Comparison of ENCODE assay signal across 17 cellular contexts in the genomic region with DNA sequence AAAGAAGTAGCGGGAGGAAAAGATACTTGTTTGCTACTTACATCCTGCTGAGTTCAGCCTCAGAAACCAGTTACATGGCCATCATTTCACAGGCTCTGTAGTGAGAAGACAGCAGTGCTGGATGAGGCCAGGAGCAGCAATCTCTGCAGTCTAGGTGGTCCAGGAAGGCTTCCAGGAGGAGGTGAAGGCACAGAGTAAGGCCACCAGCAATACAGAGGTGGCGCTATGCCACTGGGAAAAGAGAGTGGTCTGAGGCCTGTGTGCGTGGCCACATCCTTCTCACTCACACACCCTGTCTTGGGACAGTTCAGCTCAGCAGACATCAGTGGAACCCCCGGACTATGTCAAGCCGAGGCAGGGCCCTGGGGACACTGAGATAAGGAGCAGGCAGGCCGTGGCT.
"Had no signal": no experiment of that assay in that cellular context is flagged by ENCODE, and none has a peak within 500 bp of the region (broad histone marks: within the 10 kb centered on the region; RNA-seq: fewer than 3 reads in every experiment).

No MANE protein-coding gene starts in this region.

- H3K27me3 Mint-ChIP-seq: activated CD8-positive, alpha-beta memory T cell treated with anti-CD3 and anti-CD28 coated beads, Interleukin-2, amount 10 ng/mL, durations not matched to agents 7 days and 5 days; activated naive CD4-positive, alpha-beta T cell treated with anti-CD3 and anti-CD28 coated beads, Interleukin-2, amount 50 U/mL, for 24 hours; activated T-cell treated with anti-CD3 and anti-CD28 coated beads, Interleukin-2, amount 50 U/mL, for 24 hours; naive thymus-derived CD8-positive, alpha-beta T cell had no signal

- H3K4me3 Mint-ChIP-seq: activated CD8-positive, alpha-beta memory T cell treated with anti-CD3 and anti-CD28 coated beads, Interleukin-2, amount 10 ng/mL, durations not matched to agents 7 days and 5 days; activated naive CD4-positive, alpha-beta T cell treated with anti-CD3 and anti-CD28 coated beads, Interleukin-2, amount 50 U/mL, for 24 hours; activated T-cell treated with anti-CD3 and anti-CD28 coated beads, Interleukin-2, amount 50 U/mL, for 24 hours; naive thymus-derived CD8-positive, alpha-beta T cell; T-helper 17 cell had no signal

- H3K27ac ChIP-seq: body of pancreas had no signal

- DNase-seq: activated CD4-positive, alpha-beta T cell treated with anti-CD3 and anti-CD28 coated beads, Interleukin-2, amount 50 U/mL, for 4 hours; activated CD8-positive, alpha-beta memory T cell treated with anti-CD3 and anti-CD28 coated beads, Interleukin-2, amount 10 ng/mL, durations not matched to agents 7 days and 5 days; activated effector memory CD4-positive, alpha-beta T cell treated with Interleukin-2 at 50 U/mL for 16 hours; activated T-cell treated with anti-CD3 and anti-CD28 coated beads, Interleukin-2, amount 50 U/mL, for 24 hours; body of pancreas; dorsolateral prefrontal cortex; left colon; naive thymus-derived CD8-positive, alpha-beta T cell; occipital lobe; stimulated activated CD4-positive, alpha-beta T cell treated with anti-CD3 and anti-CD28 coated beads, Interleukin-2, amount 100 ng/mL, for 48 hours; stimulated activated naive CD4-positive, alpha-beta T cell treated with Interleukin-2 at 50 U/mL for 16 hours; T-helper 17 cell; trophoblast cell had no signal

- H3K4me3 ChIP-seq: body of pancreas, dorsolateral prefrontal cortex, mucosa of descending colon had no signal

- H3K9me3 ChIP-seq: body of pancreas, mucosa of descending colon had no signal

- H3K27me3 ChIP-seq: body of pancreas had no signal

- H3K4me1 ChIP-seq: body of pancreas had no signal

- H3K9me3 Mint-ChIP-seq: activated naive CD4-positive, alpha-beta T cell treated with anti-CD3 and anti-CD28 coated beads, Interleukin-2, amount 50 U/mL, for 24 hours; activated T-cell treated with anti-CD3 and anti-CD28 coated beads, Interleukin-2, amount 50 U/mL, for 24 hours; naive thymus-derived CD8-positive, alpha-beta T cell had no signal

- ATAC-seq: activated CD4-positive, CD25-positive, alpha-beta regulatory T cell treated with anti-CD3 and anti-CD28 coated beads, Interleukin-2, amount 50 U/mL, for 24 hours; activated CD8-positive, alpha-beta memory T cell treated with anti-CD3 and anti-CD28 coated beads, Interleukin-2, amount 10 ng/mL, durations not matched to agents 7 days and 5 days; body of pancreas; esophagus mucosa; left colon; mucosa of descending colon; naive thymus-derived CD8-positive, alpha-beta T cell; T-helper 17 cell had no signal

- H3K27ac Mint-ChIP-seq: activated CD8-positive, alpha-beta memory T cell treated with anti-CD3 and anti-CD28 coated beads, Interleukin-2, amount 10 ng/mL, durations not matched to agents 7 days and 5 days; activated naive CD4-positive, alpha-beta T cell treated with anti-CD3 and anti-CD28 coated beads, Interleukin-2, amount 50 U/mL, for 24 hours; activated T-cell treated with anti-CD3 and anti-CD28 coated beads, Interleukin-2, amount 50 U/mL, for 24 hours; T-helper 17 cell had no signal

- H3K36me3 Mint-ChIP-seq: activated CD8-positive, alpha-beta memory T cell treated with anti-CD3 and anti-CD28 coated beads, Interleukin-2, amount 10 ng/mL, durations not matched to agents 7 days and 5 days had no signal

- H3K4me1 Mint-ChIP-seq: activated naive CD4-positive, alpha-beta T cell treated with anti-CD3 and anti-CD28 coated beads, Interleukin-2, amount 50 U/mL, for 24 hours had no signal
